4 cellular contexts compared by ENCODE assay signal in genomic region chrX:115346738-115347137, GRCh38. TPM values are rescaled to one million over a fixed set of nuclear protein-coding genes. Genes with fewer than 3 reads are reported as not detected.
"Had no signal": no experiment of that assay in that cellular context is flagged by ENCODE, and none has a peak within 500 bp of the region (broad histone marks: within the 10 kb centered on the region; RNA-seq: fewer than 3 reads in every experiment).

No MANE protein-coding gene starts in this region.

RNA-seq across cellular contexts. Expression of gene LUZP4, which starts 57.2 kb away (rescaled TPM):
- total RNA-seq: HT-29, HT1080, IMR-90 had no signal
- polyA plus RNA-seq: IgD-negative memory B cell, IMR-90 had no signal
